Comparison of ENCODE assay signal across 20 cellular contexts in genomic region chr5:174464504-174465165, GRCh38.
DNase-seq lines count a peak whose midpoint lies in the region; ATAC-seq and TF ChIP-seq lines count a peak whose summit lies in the region.
"Had no signal": no experiment of that assay in that cellular context is flagged by ENCODE, and none has a peak within 500 bp of the region (broad histone marks: within the 10 kb centered on the region; RNA-seq: fewer than 3 reads in every experiment).

No MANE protein-coding gene starts in this region.

- no peak overlapping the region for H2AK5ac ChIP-seq in IMR-90 (ENCODE audit: low read depth, low read length)

- no peaks in the 10 kb centered on the region for H3K27me3 Mint-ChIP-seq in neural crest cell (ENCODE audit: low read depth)
- H3K27me3 Mint-ChIP-seq: activated naive CD8-positive, alpha-beta T cell treated with anti-CD3 and anti-CD28 coated beads for 36 hours had no signal

- H3K4me3 Mint-ChIP-seq in neural crest cell, result no peak overlapping the region
- H3K4me3 Mint-ChIP-seq: activated CD4-positive, alpha-beta memory T cell treated with anti-CD3 and anti-CD28 coated beads for 36 hours; activated naive CD8-positive, alpha-beta T cell treated with anti-CD3 and anti-CD28 coated beads for 36 hours; activated T-cell treated with anti-CD3 and anti-CD28 coated beads, Interleukin-2, amount 50 U/mL, for 72 hours; B cell had no signal

- ATAC-seq in IMR-90 (ENCODE audit: low read depth) (peak; percentile 59; the same call in 1 of the 2 replicates), HG03095 (IDR thresholded peaks at IDR 0.05; ENCODE audit: unreplicated experiment) (no peak)
- ATAC-seq: activated T-cell treated with anti-CD3 and anti-CD28 coated beads, Interleukin-2, amount 50 U/mL, for 72 hours; left lobe of liver had no signal

- H3K14ac ChIP-seq in IMR-90 (replicated peaks; ENCODE audit: low read depth, low read length), result no peak overlapping the region

- H3K27ac Mint-ChIP-seq in neural crest cell (ENCODE audit: unreplicated experiment), result no peak overlapping the region
- H3K27ac Mint-ChIP-seq: activated CD4-positive, alpha-beta memory T cell treated with anti-CD3 and anti-CD28 coated beads for 36 hours; activated naive CD8-positive, alpha-beta T cell treated with anti-CD3 and anti-CD28 coated beads for 36 hours; activated T-cell treated with anti-CD3 and anti-CD28 coated beads, Interleukin-2, amount 50 U/mL, for 72 hours; B cell had no signal

- H3K27ac ChIP-seq in IMR-90 (ENCODE audit: insufficient read depth, low read length) (no peak overlapping the region), dorsolateral prefrontal cortex (no peak overlapping the region)
- H3K27ac ChIP-seq: SK-N-MC had no signal

- H3K4me3 ChIP-seq in IMR-90 (ENCODE audit: insufficient read depth, low read depth, low read length) (no peak overlapping the region), dorsolateral prefrontal cortex (no peak overlapping the region)
- H3K4me3 ChIP-seq: SK-N-MC had no signal

- H2BK15ac ChIP-seq in IMR-90 (ENCODE audit: low read depth, low read length), result no peak overlapping the region

- no peaks in the 10 kb centered on the region for H3K36me3 ChIP-seq in IMR-90 (ENCODE audit: control insufficient read depth, insufficient read depth, low read length)

- H3K23ac ChIP-seq in IMR-90 (ENCODE audit: low read depth, low read length), result no peak overlapping the region

- TF ChIP-seq POLR2A in IMR-90 (IDR thresholded peaks at IDR 0.05; ENCODE audit: low read depth, low read length), result no peak

- no CpG with 5 or more reads among the region's 1 CpG for WGBS in IMR-90 (ENCODE audit: extremely low coverage in 2 of 2, insufficient read length in 1 of 2), 2 experiments

- H2BK5ac ChIP-seq in IMR-90 (ENCODE audit: low read depth, low read length, poor library complexity, severe bottlenecking), result no peak overlapping the region

- no peak overlapping the region for H3K18ac ChIP-seq in IMR-90 (ENCODE audit: low read depth, low read length)

- H4K91ac ChIP-seq in IMR-90 (ENCODE audit: insufficient read depth, low read depth, low read length), result no peak overlapping the region

- no peaks in the 10 kb centered on the region for H3K9me3 Mint-ChIP-seq in neural crest cell
- H3K9me3 Mint-ChIP-seq: activated CD4-positive, alpha-beta memory T cell treated with anti-CD3 and anti-CD28 coated beads for 36 hours; activated naive CD8-positive, alpha-beta T cell treated with anti-CD3 and anti-CD28 coated beads for 36 hours had no signal

- H4K20me1 ChIP-seq in IMR-90 (ENCODE audit: insufficient read depth, low read length), result no peaks in the 10 kb centered on the region

- no peaks in the 10 kb centered on the region for H3K9me1 ChIP-seq in IMR-90 (ENCODE audit: insufficient read depth, low read length)

- H2AFZ ChIP-seq in IMR-90 (replicated peaks; ENCODE audit: low read length, poor library complexity), result no peak overlapping the region

- no peak for TF ChIP-seq RAD21 in IMR-90 (IDR thresholded peaks at IDR 0.05; ENCODE audit: low read length)

- dilution Hi-C loops in IMR-90 (cut with HindIII; ENCODE audit: low sequenced_read_pairs, unreplicated experiment), result no loop called here

- intact Hi-C loops in IMR-90 (cut with micrococcal nuclease), result no loop called here
- intact Hi-C loops in dorsolateral prefrontal cortex (cut with DNase I), result no loop called here

- no peak overlapping the region for H3K4ac ChIP-seq in IMR-90 (ENCODE audit: low read depth, low read length)

- H2BK120ac ChIP-seq in IMR-90 (ENCODE audit: low read depth, low read length), result no peak overlapping the region

- no peaks in the 10 kb centered on the region for H3K27me3 ChIP-seq in IMR-90 (ENCODE audit: control insufficient read depth, insufficient read depth, low read length)
- peaks cover 0 to 5% (median 0%) of the 10 kb centered on the region in 45 donors for H3K27me3 ChIP-seq in dorsolateral prefrontal cortex

- no peak; the same call in 1 of the 2 replicates for TF ChIP-seq CTCF in IMR-90 (conservative IDR thresholded peaks at IDR 0.05; ENCODE audit: low read depth, low read length)
- TF ChIP-seq CTCF in dorsolateral prefrontal cortex (IDR thresholded peaks at IDR 0.05 in 54 of 56, conservative IDR thresholded peaks at IDR 0.05 in 2 of 56; ENCODE audit: low read depth in 1 of 56, partially characterized antibody in 56 of 56), result peak in 29 of 56 donors; percentile 12 to 44 (median 26)
- TF ChIP-seq CTCF in neural crest cell (conservative IDR thresholded peaks at IDR 0.05), result peak; percentile 54

- in situ Hi-C loops in Caki2 (cut with HindIII; ENCODE audit: low pct_unique_long_range_greater_than_20kb, low sequenced_read_pairs) (no loop called here), IMR-90 (cut with MboI; ENCODE audit: low sequenced_read_pairs) (no loop called here)

- H4K8ac ChIP-seq in IMR-90 (ENCODE audit: low read depth in 2 of 2, low read length in 2 of 2), result no peak overlapping the region

- no peaks in the 10 kb centered on the region for H3K4me1 Mint-ChIP-seq in neural crest cell
- H3K4me1 Mint-ChIP-seq: activated naive CD8-positive, alpha-beta T cell treated with anti-CD3 and anti-CD28 coated beads for 36 hours; B cell had no signal

- no peak overlapping the region for H3K4me2 ChIP-seq in IMR-90 (ENCODE audit: low read depth, low read length)

- no peak overlapping the region for H3K9ac ChIP-seq in IMR-90 (ENCODE audit: low read depth, low read length)

- no peak overlapping the region for H2AK9ac ChIP-seq in IMR-90 (replicated peaks; ENCODE audit: low read depth, low read length, poor library complexity)

- no peaks in the 10 kb centered on the region for H3K4me1 ChIP-seq in IMR-90 (ENCODE audit: control insufficient read depth, insufficient read depth, low read length)

- H4K5ac ChIP-seq in IMR-90 (ENCODE audit: low read depth, low read length), result no peak overlapping the region

- no peaks in the 10 kb centered on the region for H3K9me3 ChIP-seq in IMR-90 (ENCODE audit: control insufficient read depth, insufficient read depth, low read length)

- peak; percentile 24 for DNase-seq in Caki2 (ENCODE audit: low read depth)
- DNase-seq in IMR-90, result no peak
- DNase-seq in dorsolateral prefrontal cortex, result no peak
- DNase-seq in neural crest cell (ENCODE audit: low read depth, low spot score), result no peak
- DNase-seq in stimulated activated CD4-positive, alpha-beta T cell treated with anti-CD3 and anti-CD28 coated beads, Interleukin-15, amount 100 ng/mL, for 24 hours, result no peak
- no peak for DNase-seq in activated CD8-positive, alpha-beta memory T cell treated with anti-CD3 and anti-CD28 coated beads, Interleukin-2, amount 50 U/mL, for 48 hours
- no peak for DNase-seq in T-helper 1 cell
- DNase-seq: activated CD4-positive, alpha-beta memory T cell treated with anti-CD3 and anti-CD28 coated beads for 36 hours; activated naive CD8-positive, alpha-beta T cell treated with anti-CD3 and anti-CD28 coated beads for 36 hours; activated T-cell treated with anti-CD3 and anti-CD28 coated beads, Interleukin-2, amount 50 U/mL, for 72 hours; DMS153; effector CD8-positive, alpha-beta T cell; GOT3; NCI-H2171; stimulated activated CD4-positive, alpha-beta T cell treated with anti-CD3 and anti-CD28 coated beads, Interleukin-4, amount 100 ng/mL, for 1 hour; substantia nigra had no signal

- CTCF ChIA-PET in IMR-90 (lab: Yijun Ruan, JAX), result interaction anchor here (0.6 to 1.4 kb wide), 8 partner anchors 11 to 861 kb away, joined by 3 to 4 read pairs (median 3); no protein-coding TSS in a partner anchor

- POLR2A ChIA-PET in IMR-90 (lab: Charles Lee; ENCODE audit: unreplicated experiment), result no interaction called here

- no peak overlapping the region for H3K56ac ChIP-seq in IMR-90 (ENCODE audit: extremely low read depth, insufficient read depth, low read length)

- no TSS peak for BruUV-seq in IMR-90 (replicated peaks; lab: Mats Ljungman, UMichigan)

- H3K79me1 ChIP-seq in IMR-90 (ENCODE audit: low read depth in 1 of 2, low read length in 2 of 2), result no peaks in the 10 kb centered on the region

- H3K36me3 Mint-ChIP-seq in neural crest cell (ENCODE audit: low read depth), result peaks cover 2% of the 10 kb centered on the region
- H3K36me3 Mint-ChIP-seq: activated CD4-positive, alpha-beta memory T cell treated with anti-CD3 and anti-CD28 coated beads for 36 hours; activated naive CD8-positive, alpha-beta T cell treated with anti-CD3 and anti-CD28 coated beads for 36 hours had no signal

- no peak overlapping the region for H2BK20ac ChIP-seq in IMR-90 (ENCODE audit: low read depth, low read length)

TF ChIP-seq in IMR-90, 13 proteins besides CTCF, POLR2A, EP300 and RAD21:
- TF ChIP-seq CHD1 (IDR thresholded peaks at IDR 0.05; ENCODE audit: low read depth, low read length) (no peak), SMC3 (IDR thresholded peaks at IDR 0.05; ENCODE audit: low read depth, low read length) (no peak), MXI1 (IDR thresholded peaks at IDR 0.05; ENCODE audit: borderline replicate concordance, low read depth, low read length) (no peak), ELK1 (IDR thresholded peaks at IDR 0.05; ENCODE audit: borderline replicate concordance, low read depth, low read length) (no peak)
